21 cellular contexts compared by ENCODE assay signal in the genomic region with DNA sequence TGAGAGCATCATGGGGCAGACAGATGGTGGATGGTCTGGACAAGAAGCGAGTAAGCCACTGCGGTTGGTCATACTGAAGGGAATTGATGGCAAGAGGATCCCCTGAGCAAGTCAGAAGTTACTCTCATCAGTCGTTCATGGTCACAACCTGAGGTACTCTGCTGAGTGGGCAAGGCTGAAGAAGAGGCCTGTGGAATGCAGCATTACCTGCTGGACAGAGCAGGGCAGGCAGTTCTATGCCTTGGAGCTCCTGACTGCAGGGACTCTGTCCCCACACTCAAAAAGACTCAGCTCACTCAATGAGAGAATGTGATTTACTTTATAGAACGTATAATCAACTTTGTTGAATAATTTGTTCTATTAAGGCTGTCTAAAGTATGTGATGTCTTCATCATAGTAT. TPM values are rescaled to one million over a fixed set of nuclear protein-coding genes. Genes with fewer than 3 reads are reported as not detected.
DNase-seq lines count a peak whose midpoint lies in the region; ATAC-seq and TF ChIP-seq lines count a peak whose summit lies in the region.
"Had no signal": no experiment of that assay in that cellular context is flagged by ENCODE, and none has a peak within 500 bp of the region (broad histone marks: within the 10 kb centered on the region; RNA-seq: fewer than 3 reads in every experiment).

No MANE protein-coding gene starts in this region.

- H3K9me3 ChIP-seq in endodermal cell (ENCODE audit: control insufficient read depth, low read length) (peaks cover 43% of the 10 kb centered on the region), lung (ENCODE audit: control insufficient read depth in 2 of 2, insufficient read depth in 1 of 2, low read length in 1 of 2) (no peaks in the 10 kb centered on the region)

- CTCF ChIA-PET in activated CD8-positive, alpha-beta memory T cell treated with anti-CD3 and anti-CD28 coated beads, Interleukin-2, amount 10 ng/mL, durations not matched to agents 7 days and 5 days (lab: Charles Lee) = no interaction called here

- TF ChIP-seq CTCF in endodermal cell (conservative IDR thresholded peaks at IDR 0.05) (no peak), lung (IDR thresholded peaks at IDR 0.05; ENCODE audit: control extremely low read depth, extremely low read depth) (no peak), type B pancreatic cell (conservative IDR thresholded peaks at IDR 0.05) (no peak), brain microvascular endothelial cell (IDR thresholded peaks at IDR 0.05; ENCODE audit: low read depth, low read length, missing control alignments) (no peak)

- no peak for ATAC-seq in activated CD8-positive, alpha-beta memory T cell treated with anti-CD3 and anti-CD28 coated beads, Interleukin-2, amount 10 ng/mL, durations not matched to agents 7 days and 5 days
- no peak for ATAC-seq in lung (ENCODE audit: insufficient read depth, low FRiP score)
- ATAC-seq: Panc1, SK-N-SH treated with all-trans-retinoic acid at 6 μM for 48 hours had no signal

- H3K27me3 ChIP-seq in endodermal cell (ENCODE audit: control insufficient read depth, insufficient read depth, low read length, poor library complexity, severe bottlenecking) (no peaks in the 10 kb centered on the region), lung (ENCODE audit: control insufficient read depth, insufficient read depth) (no peaks in the 10 kb centered on the region), brain microvascular endothelial cell (replicated peaks) (no peaks in the 10 kb centered on the region)

- H3K27me3 Mint-ChIP-seq in activated CD8-positive, alpha-beta memory T cell treated with anti-CD3 and anti-CD28 coated beads, Interleukin-2, amount 10 ng/mL, durations not matched to agents 7 days and 5 days = no peaks in the 10 kb centered on the region
- no peaks in the 10 kb centered on the region for H3K27me3 Mint-ChIP-seq in endodermal cell (ENCODE audit: insufficient read depth)
- no peaks in the 10 kb centered on the region for H3K27me3 Mint-ChIP-seq in type B pancreatic cell

- no peak overlapping the region for H3K4me3 Mint-ChIP-seq in activated CD8-positive, alpha-beta memory T cell treated with anti-CD3 and anti-CD28 coated beads, Interleukin-2, amount 10 ng/mL, durations not matched to agents 7 days and 5 days
- H3K4me3 Mint-ChIP-seq in endodermal cell (no peak overlapping the region), type B pancreatic cell (no peak overlapping the region)

- no peak overlapping the region for H3K9ac ChIP-seq in endodermal cell (ENCODE audit: extremely low read depth, low read length, poor library complexity, severe bottlenecking)

- H3K4me1 Mint-ChIP-seq in activated CD8-positive, alpha-beta memory T cell treated with anti-CD3 and anti-CD28 coated beads, Interleukin-2, amount 10 ng/mL, durations not matched to agents 7 days and 5 days = no peaks in the 10 kb centered on the region
- no peaks in the 10 kb centered on the region for H3K4me1 Mint-ChIP-seq in endodermal cell
- peaks cover 7% of the 10 kb centered on the region for H3K4me1 Mint-ChIP-seq in type B pancreatic cell (ENCODE audit: unreplicated experiment)

- H3K36me3 ChIP-seq in endodermal cell (ENCODE audit: control insufficient read depth, insufficient read depth, low read length) = peaks cover 76% of the 10 kb centered on the region
- H3K36me3 ChIP-seq in lung (ENCODE audit: control insufficient read depth in 2 of 2, insufficient read depth in 2 of 2, low read length in 2 of 2) = peaks cover 11 to 13% of the 10 kb centered on the region in 2 donors
- no peaks in the 10 kb centered on the region for H3K36me3 ChIP-seq in brain microvascular endothelial cell (replicated peaks)

- H3K27ac ChIP-seq in endodermal cell (ENCODE audit: low read depth, low read length) = no peak overlapping the region
- H3K27ac ChIP-seq in lung (ENCODE audit: low read depth in 1 of 2, low read length in 1 of 2) = no peak overlapping the region
- H3K27ac ChIP-seq in brain microvascular endothelial cell = no peak overlapping the region
- H3K27ac ChIP-seq: C4-2B, HL-60 had no signal

- H3K4me3 ChIP-seq in endodermal cell (ENCODE audit: low read length) (peak overlapping the region; percentile 23), lung (no peak overlapping the region), brain microvascular endothelial cell (ENCODE audit: low read depth, low read length) (no peak overlapping the region)

- no peaks in the 10 kb centered on the region for H3K36me3 Mint-ChIP-seq in activated CD8-positive, alpha-beta memory T cell treated with anti-CD3 and anti-CD28 coated beads, Interleukin-2, amount 10 ng/mL, durations not matched to agents 7 days and 5 days
- peaks cover 83% of the 10 kb centered on the region for H3K36me3 Mint-ChIP-seq in endodermal cell (ENCODE audit: low read depth)
- H3K36me3 Mint-ChIP-seq in type B pancreatic cell = peaks cover 31% of the 10 kb centered on the region

- H3K4me1 ChIP-seq in endodermal cell (ENCODE audit: control insufficient read depth, insufficient read depth, low read length) (no peaks in the 10 kb centered on the region), lung (ENCODE audit: control insufficient read depth in 2 of 2, insufficient read depth in 2 of 2, low read length in 2 of 2) (peaks cover 3 to 4% of the 10 kb centered on the region in 2 donors)

- peak; percentile 26 for DNase-seq in activated CD8-positive, alpha-beta memory T cell treated with anti-CD3 and anti-CD28 coated beads, Interleukin-2, amount 10 ng/mL, durations not matched to agents 7 days and 5 days
- DNase-seq in activated CD8-positive, alpha-beta memory T cell treated with anti-CD3 and anti-CD28 coated beads, Interleukin-2, amount 50 U/mL, for 48 hours = no peak
- DNase-seq in endodermal cell (no peak), lung (ENCODE audit: low spot score) (peak; percentile 57), type B pancreatic cell (ENCODE audit: extremely low spot score, unreplicated experiment) (no peak), NCI-H524 (lab: John Stamatoyannopoulos, UW) (no peak), brain microvascular endothelial cell (no peak), DMS79 treated with DMSO at 0.1 percent for 48 hours (lab: John Stamatoyannopoulos, UW) (no peak)
- DNase-seq: 8988T, H7, KBM-7, NCI-H1092, NCI-H1436, NCI-H187 treated with DMSO at 0.1 percent for 48 hours, NCI-H2107 had no signal

- in situ Hi-C loops in brain microvascular endothelial cell (cut with HindIII; ENCODE audit: low pct_ligation_motif_present, low sequenced_read_pairs) = no loop called here

- 95 to 96% methylated on average over 3 to 4 of the region's 4 CpGs for WGBS in endodermal cell (ENCODE audit: insufficient coverage in 1 of 2, insufficient read length in 1 of 2), 2 experiments
- 75 to 84% methylated on average over 4 of the region's 4 CpGs for WGBS in lung, 2 donors

- no peak overlapping the region for H3K27ac Mint-ChIP-seq in activated CD8-positive, alpha-beta memory T cell treated with anti-CD3 and anti-CD28 coated beads, Interleukin-2, amount 10 ng/mL, durations not matched to agents 7 days and 5 days
- H3K27ac Mint-ChIP-seq in endodermal cell = no peak overlapping the region
- peak overlapping the region; percentile 88 for H3K27ac Mint-ChIP-seq in type B pancreatic cell

- no peaks in the 10 kb centered on the region for H3K9me3 Mint-ChIP-seq in activated CD8-positive, alpha-beta memory T cell treated with anti-CD3 and anti-CD28 coated beads, Interleukin-2, amount 10 ng/mL, durations not matched to agents 7 days and 5 days (ENCODE audit: low read depth)
- peaks cover 41% of the 10 kb centered on the region for H3K9me3 Mint-ChIP-seq in endodermal cell
- no peaks in the 10 kb centered on the region for H3K9me3 Mint-ChIP-seq in type B pancreatic cell

RNA-seq across cellular contexts. Expression of a gene that starts 28.4 kb away (rescaled TPM):
- 10 to 100 TPM; 29.9 to 30.5 TPM for total RNA-seq in activated CD8-positive, alpha-beta memory T cell treated with anti-CD3 and anti-CD28 coated beads, Interleukin-2, amount 10 ng/mL, durations not matched to agents 7 days and 5 days
- total RNA-seq in endodermal cell (10 to 100 TPM; 26.9 to 60.1 TPM), lung (100 to 1,000 TPM in 1 of 2 donors, 10 to 100 TPM in 1; 99.2 to 107 TPM), type B pancreatic cell (ENCODE audit: low replicate concordance) (57.7 and 69.8 TPM in 2 replicates)
- 51.0 TPM for polyA plus RNA-seq in endodermal cell (2013, experiment 1 of 2)
- 44.7 TPM for polyA plus RNA-seq in endodermal cell (2013, experiment 2 of 2)
- 10 to 100 TPM; 50.7 to 59.4 TPM for polyA plus RNA-seq in lung

RNA-seq across cellular contexts. Expression of a gene that starts 39.5 kb away (rescaled TPM):
- total RNA-seq in activated CD8-positive, alpha-beta memory T cell treated with anti-CD3 and anti-CD28 coated beads, Interleukin-2, amount 10 ng/mL, durations not matched to agents 7 days and 5 days = not detected
- total RNA-seq in endodermal cell (not detected), lung (under 1 TPM in 1 of 2 donors, not detected in 1; 0.18 TPM), type B pancreatic cell (ENCODE audit: low replicate concordance) (not detected in 2 replicates)
- not detected for polyA plus RNA-seq in endodermal cell (2013, experiment 1 of 2)
- polyA plus RNA-seq in endodermal cell (2013, experiment 2 of 2) = not detected
- polyA plus RNA-seq in lung = under 1 TPM; 0.02 to 0.06 TPM
- total RNA-seq: H7, NCI-H460 had no signal
- polyA plus RNA-seq: AG04450 had no signal

Comparison
In these comparisons a context has a peak if more than half of its experiments do, and no peak if none do; other contexts are left out.
1. DNase-seq: peak in activated CD8-positive, alpha-beta memory T cell treated with anti-CD3 and anti-CD28 coated beads, Interleukin-2, amount 10 ng/mL, durations not matched to agents 7 days and 5 days (single experiment) and lung (single experiment); none in activated CD8-positive, alpha-beta memory T cell treated with anti-CD3 and anti-CD28 coated beads, Interleukin-2, amount 50 U/mL, for 48 hours (single experiment), endodermal cell (single experiment), type B pancreatic cell (single experiment), NCI-H524 (0 of 2), brain microvascular endothelial cell (single experiment) and DMS79 treated with DMSO at 0.1 percent for 48 hours (single experiment).